Comparison of ENCODE assay signal across 25 cellular contexts in the genomic region with DNA sequence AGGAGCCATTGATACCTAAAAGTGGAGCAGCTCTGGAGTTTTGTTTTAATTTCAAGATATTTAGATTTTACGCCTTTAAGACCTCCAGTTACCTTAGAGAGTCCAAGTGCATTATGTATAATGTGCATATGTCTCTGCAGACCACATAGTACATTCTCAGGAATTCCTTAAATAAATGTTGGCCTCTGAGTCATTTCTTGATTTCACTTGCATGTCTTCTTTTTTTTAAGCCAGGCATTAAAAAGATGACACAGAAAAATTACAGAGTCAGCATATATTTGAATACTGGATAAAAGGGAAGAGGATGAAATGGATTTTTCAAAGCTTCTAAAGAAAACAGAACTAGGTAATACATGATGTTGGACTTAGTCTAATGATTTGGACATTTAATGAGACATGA.
A peak's percentile ranks its signal among the peaks of the same experiment; 100 is the strongest.
DNase-seq lines count a peak whose midpoint lies in the region; ATAC-seq, FAIRE-seq and TF ChIP-seq lines count a peak whose summit lies in the region.
"Had no signal": no experiment of that assay in that cellular context is flagged by ENCODE, and none has a peak within 500 bp of the region (broad histone marks: within the 10 kb centered on the region; RNA-seq: fewer than 3 reads in every experiment).

No MANE protein-coding gene starts in this region.

- H2AFZ ChIP-seq in GM23248: no peak overlapping the region
- no peak overlapping the region for H2AFZ ChIP-seq in PC-3 (ENCODE audit: low read length)
- H2AFZ ChIP-seq in endothelial cell of umbilical vein (ENCODE audit: low read depth, low read length): no peak overlapping the region

- H3K4me1 ChIP-seq in GM23248 (ENCODE audit: insufficient read depth) (peaks cover 29% of the 10 kb centered on the region), PC-3 (ENCODE audit: insufficient read depth, low read length) (peaks cover 17% of the 10 kb centered on the region), endothelial cell of umbilical vein (ENCODE audit: control insufficient read depth, extremely low read depth, insufficient read depth, low read length) (peaks cover 3% of the 10 kb centered on the region), mesendoderm (ENCODE audit: control insufficient read depth, low read depth, low read length) (no peaks in the 10 kb centered on the region)
- H3K4me1 ChIP-seq: BE2C, HAP-1, prostate gland had no signal

- H2BK120ac ChIP-seq in mesendoderm (ENCODE audit: low read depth, low read length): no peak overlapping the region

- peak overlapping the region; percentile 56 for H3K27ac Mint-ChIP-seq in stimulated activated memory B cell treated with anti-CD40 and anti-IgM and Interleukin-4, amounts not matched to agents 10 μg/mL and 1 μg/mL and 100 μg/mL, for 72 hours
- H3K27ac Mint-ChIP-seq: activated T-helper 1 cell treated with anti-CD3 and anti-CD28 coated beads, Interleukin-12 subunit alpha, Interleukin-12 subunit beta, Interleukin-2, Interleukin-4 antibody, amounts not matched to agents 30 ng/mL and 10 ng/mL and 1 ng/mL, durations not matched to agents 14 hours and 24 hours and 36 hours; mesothelial cell of epicardium had no signal

- H2AK5ac ChIP-seq in mesendoderm (ENCODE audit: low read length): no peak overlapping the region

- CTCF ChIA-PET in PC-3 (lab: Charles Lee) (no interaction called here), endothelial cell of umbilical vein (lab: Charles Lee) (interaction anchor here (1.0 to 1.4 kb wide), 2 partner anchors 13 to 64 kb away, joined by 3 to 4 read pairs; no protein-coding TSS in a partner anchor)

- no peak overlapping the region for H3K23ac ChIP-seq in mesendoderm (ENCODE audit: low read length)

- H3F3A ChIP-seq in GM23248 (ENCODE audit: insufficient read depth): peaks cover 12% of the 10 kb centered on the region
- H3F3A ChIP-seq in PC-3 (ENCODE audit: low read length, unreplicated experiment): no peaks in the 10 kb centered on the region

- no peak overlapping the region for H4K8ac ChIP-seq in mesendoderm (ENCODE audit: low read depth, low read length)

- H3K4me3 ChIP-seq in GM23248 (no peak overlapping the region), PC-3 (ENCODE audit: low read length) (no peak overlapping the region), endothelial cell of umbilical vein (replicated peaks in 1 of 3; ENCODE audit: insufficient read depth in 1 of 3, low read depth in 1 of 3, low read length in 3 of 3) (no peak overlapping the region), mesendoderm (ENCODE audit: low read length) (no peak overlapping the region)
- H3K4me3 ChIP-seq: HAP-1, prostate gland, spleen, thoracic aorta had no signal

- no peak overlapping the region for H3K9ac ChIP-seq in GM23248
- H3K9ac ChIP-seq in PC-3 (ENCODE audit: low read length): no peak overlapping the region
- no peak overlapping the region for H3K9ac ChIP-seq in endothelial cell of umbilical vein (replicated peaks; ENCODE audit: extremely low read depth, insufficient read depth, low read length)
- no peak overlapping the region for H3K9ac ChIP-seq in mesendoderm (ENCODE audit: low read length)

- H3K79me2 ChIP-seq in GM23248 (ENCODE audit: insufficient read depth) (no peaks in the 10 kb centered on the region), PC-3 (ENCODE audit: low read length) (no peaks in the 10 kb centered on the region), endothelial cell of umbilical vein (ENCODE audit: control insufficient read depth, insufficient read depth, low read length) (no peaks in the 10 kb centered on the region), mesendoderm (ENCODE audit: control insufficient read depth, insufficient read depth, low read length) (no peaks in the 10 kb centered on the region)

- no peak overlapping the region for H3K18ac ChIP-seq in mesendoderm (ENCODE audit: low read length)

- no peaks in the 10 kb centered on the region for H3K27me3 Mint-ChIP-seq in stimulated activated memory B cell treated with anti-CD40 and anti-IgM and Interleukin-4, amounts not matched to agents 10 μg/mL and 1 μg/mL and 100 μg/mL, for 72 hours

- H3K36me3 ChIP-seq in GM23248 (ENCODE audit: low read depth): no peaks in the 10 kb centered on the region
- no peaks in the 10 kb centered on the region for H3K36me3 ChIP-seq in PC-3 (ENCODE audit: low read depth, low read length)
- H3K36me3 ChIP-seq in endothelial cell of umbilical vein (ENCODE audit: control insufficient read depth in 2 of 2, extremely low read depth in 1 of 2, insufficient read depth in 2 of 2, low read length in 2 of 2): no peaks in the 10 kb centered on the region
- no peaks in the 10 kb centered on the region for H3K36me3 ChIP-seq in mesendoderm (ENCODE audit: control insufficient read depth, insufficient read depth, low read length)
- H3K36me3 ChIP-seq: BE2C, HAP-1, prostate gland, spleen, thoracic aorta had no signal

- H3K4ac ChIP-seq in mesendoderm (ENCODE audit: low read depth, low read length): no peak overlapping the region

- peak; percentile 88 for ATAC-seq in PC-3
- peak; percentile 66 for ATAC-seq in stimulated activated memory B cell treated with anti-CD40 and anti-IgM and Interleukin-4, amounts not matched to agents 10 μg/mL and 1 μg/mL and 100 μg/mL, for 72 hours
- no peak for ATAC-seq in GM18858 (IDR thresholded peaks at IDR 0.05; ENCODE audit: unreplicated experiment)

- H4K20me1 ChIP-seq in GM23248 (ENCODE audit: insufficient read depth): no peaks in the 10 kb centered on the region; the same call in 1 of the 2 replicates
- H4K20me1 ChIP-seq in PC-3 (ENCODE audit: low read length): no peaks in the 10 kb centered on the region
- H4K20me1 ChIP-seq in endothelial cell of umbilical vein (replicated peaks; ENCODE audit: control insufficient read depth, extremely low read depth, insufficient read depth, low read length): no peaks in the 10 kb centered on the region

- no peak overlapping the region for H2BK15ac ChIP-seq in mesendoderm (replicated peaks; ENCODE audit: low read depth)

- no peak for FAIRE-seq in endothelial cell of umbilical vein (lab: Jason Lieb, UNC)

- in situ Hi-C loops in GM23248 (cut with MboI): no loop called here

- POLR2A ChIA-PET in PC-3 (lab: Charles Lee; ENCODE audit: unreplicated experiment) (interaction anchor here (0.5 kb wide), 1 partner anchor 167 kb away, joined by 4 read pairs; no protein-coding TSS in a partner anchor), endothelial cell of umbilical vein (lab: Charles Lee) (no interaction called here)

- peaks cover 31% of the 10 kb centered on the region for H3K4me1 Mint-ChIP-seq in stimulated activated memory B cell treated with anti-CD40 and anti-IgM and Interleukin-4, amounts not matched to agents 10 μg/mL and 1 μg/mL and 100 μg/mL, for 72 hours

- dilution Hi-C loops in endothelial cell of umbilical vein (cut with MboI; ENCODE audit: extremely low pct_ligation_motif_present, low sequenced_read_pairs): no loop called here

- no peak overlapping the region for H2BK5ac ChIP-seq in mesendoderm (ENCODE audit: low read length)

- TF ChIP-seq CTCF in PC-3 (conservative IDR thresholded peaks at IDR 0.05; ENCODE audit: low read depth, low read length) (no peak), endothelial cell of umbilical vein (IDR thresholded peaks at IDR 0.05; ENCODE audit: extremely low read depth in 1 of 2, insufficient read depth in 1 of 2, low read depth in 1 of 2, low read length in 2 of 2) (no peak)

- H3K4me3 Mint-ChIP-seq in stimulated activated memory B cell treated with anti-CD40 and anti-IgM and Interleukin-4, amounts not matched to agents 10 μg/mL and 1 μg/mL and 100 μg/mL, for 72 hours: peak overlapping the region; percentile 13
- H3K4me3 Mint-ChIP-seq: activated T-helper 1 cell treated with anti-CD3 and anti-CD28 coated beads, Interleukin-12 subunit alpha, Interleukin-12 subunit beta, Interleukin-2, Interleukin-4 antibody, amounts not matched to agents 30 ng/mL and 10 ng/mL and 1 ng/mL, durations not matched to agents 14 hours and 24 hours and 36 hours; mesothelial cell of epicardium had no signal

- H3K27me3 ChIP-seq in GM23248 (replicated peaks; ENCODE audit: insufficient read depth): no peaks in the 10 kb centered on the region
- H3K27me3 ChIP-seq in PC-3 (ENCODE audit: low read length): no peaks in the 10 kb centered on the region
- H3K27me3 ChIP-seq in endothelial cell of umbilical vein (ENCODE audit: control insufficient read depth in 2 of 2, insufficient read depth in 2 of 2, low read length in 2 of 2): no peaks in the 10 kb centered on the region
- H3K27me3 ChIP-seq in mesendoderm (ENCODE audit: insufficient read depth, low read length, poor library complexity): no peaks in the 10 kb centered on the region
- H3K27me3 ChIP-seq: BE2C, spleen had no signal

- intact Hi-C loops in PC-3 (cut with micrococcal nuclease) (loop anchor here (1.0 kb wide), 1 partner anchor 9 kb away; no protein-coding TSS in a partner anchor), endothelial cell of umbilical vein (cut with micrococcal nuclease) (no loop called here)

- H4K5ac ChIP-seq in mesendoderm (ENCODE audit: low read length): no peak overlapping the region

- no peaks in the 10 kb centered on the region for H3K9me3 ChIP-seq in GM23248 (ENCODE audit: low read depth)
- no peaks in the 10 kb centered on the region for H3K9me3 ChIP-seq in PC-3 (ENCODE audit: low read length)
- no peaks in the 10 kb centered on the region for H3K9me3 ChIP-seq in endothelial cell of umbilical vein (replicated peaks; ENCODE audit: control insufficient read depth, insufficient read depth, low read length)
- H3K9me3 ChIP-seq: BE2C, HAP-1, prostate gland, spleen, thoracic aorta had no signal

- H3K4me2 ChIP-seq in GM23248 (ENCODE audit: unreplicated experiment): peak overlapping the region; percentile 16
- 0 out of 2 replicates have a peak overlapping the region, but pooled peaks have one; percentile 7 for H3K4me2 ChIP-seq in PC-3 (ENCODE audit: low read length)
- H3K4me2 ChIP-seq in endothelial cell of umbilical vein (ENCODE audit: insufficient read depth, low read length): no peak overlapping the region
- H3K4me2 ChIP-seq in mesendoderm (ENCODE audit: low read length): no peak overlapping the region

- no peak overlapping the region for H3K56ac ChIP-seq in mesendoderm (ENCODE audit: low read length)

- BruUV-seq in PC-3 (replicated peaks; lab: Mats Ljungman, UMichigan) (no TSS peak), endothelial cell of umbilical vein (replicated peaks; lab: Mats Ljungman, UMichigan) (no TSS peak)

- no peaks in the 10 kb centered on the region for H3K9me1 ChIP-seq in endothelial cell of umbilical vein (replicated peaks; ENCODE audit: control insufficient read depth, extremely low read depth, insufficient read depth, low read length)

- DNase-seq in GM23248 (peak; percentile 60), PC-3 (peak; percentile 81), endothelial cell of umbilical vein (ENCODE audit: low read depth, low spot score) (no peak), mesendoderm (no peak), NCI-H446 (lab: John Stamatoyannopoulos, UW) (no peak)
- DNase-seq: activated CD4-positive, CD25-positive, alpha-beta regulatory T cell treated with anti-CD3 and anti-CD28 coated beads, Interleukin-2, amount 50 U/mL, for 72 hours; activated CD8-positive, alpha-beta memory T cell treated with anti-CD3 and anti-CD28 coated beads for 24 hours; BE2C; caudate nucleus; effector CD8-positive, alpha-beta T cell; GDM1; hypothalamus; Kasumi-1; kidney glomerular epithelial cell; NCI-H1105 treated with DMSO at 0.1 percent for 48 hours; NCI-H2107; NCI-H774; spleen had no signal

- TF ChIP-seq POLR2A in endothelial cell of umbilical vein (IDR thresholded peaks at IDR 0.05; ENCODE audit: low read depth, low read length): no peak

- H3K9me2 ChIP-seq in GM23248 (ENCODE audit: insufficient read depth) (no peaks in the 10 kb centered on the region), PC-3 (replicated peaks; ENCODE audit: low read length) (0 out of 2 replicates have a peak, but pooled peaks cover 3% of the 10 kb centered on the region)

- no peaks in the 10 kb centered on the region for H3K36me3 Mint-ChIP-seq in stimulated activated memory B cell treated with anti-CD40 and anti-IgM and Interleukin-4, amounts not matched to agents 10 μg/mL and 1 μg/mL and 100 μg/mL, for 72 hours
- H3K36me3 Mint-ChIP-seq: mesothelial cell of epicardium had no signal

- no peaks in the 10 kb centered on the region for H3K79me1 ChIP-seq in mesendoderm (ENCODE audit: low read length)

- H3K9me3 Mint-ChIP-seq in stimulated activated memory B cell treated with anti-CD40 and anti-IgM and Interleukin-4, amounts not matched to agents 10 μg/mL and 1 μg/mL and 100 μg/mL, for 72 hours: no peaks in the 10 kb centered on the region
- H3K9me3 Mint-ChIP-seq: activated T-helper 1 cell treated with anti-CD3 and anti-CD28 coated beads, Interleukin-12 subunit alpha, Interleukin-12 subunit beta, Interleukin-2, Interleukin-4 antibody, amounts not matched to agents 30 ng/mL and 10 ng/mL and 1 ng/mL, durations not matched to agents 14 hours and 24 hours and 36 hours; mesothelial cell of epicardium had no signal

- WGBS in GM23248 (ENCODE audit: low coverage in 1 of 2, low lambda C conversion rate in 2 of 2, missing lambda C conversion rate in 2 of 2), 2 experiments: 72 to 78% methylated on average over 1 of the region's 1 CpG
- WGBS in mesendoderm (ENCODE audit: extremely low coverage, insufficient coverage, low lambda C conversion rate): no CpG with 5 or more reads among the region's 1 CpG

- no peak overlapping the region for H3K27ac ChIP-seq in GM23248
- no peak overlapping the region for H3K27ac ChIP-seq in PC-3 (ENCODE audit: low read length)
- H3K27ac ChIP-seq in endothelial cell of umbilical vein (ENCODE audit: insufficient read depth, low read depth, low read length): no peak overlapping the region
- no peak overlapping the region for H3K27ac ChIP-seq in mesendoderm (ENCODE audit: low read depth, low read length)
- H3K27ac ChIP-seq: prostate gland, spleen, thoracic aorta had no signal

Comparison
In these comparisons a context has a peak if more than half of its experiments do, and no peak if none do; other contexts are left out.
1. DNase-seq: peak in GM23248 (single experiment) and PC-3 (single experiment); none in endothelial cell of umbilical vein (single experiment), mesendoderm (single experiment) and NCI-H446 (0 of 2).
2. H3K4me2 ChIP-seq: peak in GM23248 (single experiment) and PC-3 (single experiment); none in endothelial cell of umbilical vein (single experiment) and mesendoderm (single experiment).